Comparison of ENCODE assay signal across 21 cellular contexts in genomic region chr7:67518580-67518979, GRCh38.
DNase-seq lines count a peak whose midpoint lies in the region; ATAC-seq and TF ChIP-seq lines count a peak whose summit lies in the region.
"Had no signal": no experiment of that assay in that cellular context is flagged by ENCODE, and none has a peak within 500 bp of the region (broad histone marks: within the 10 kb centered on the region; RNA-seq: fewer than 3 reads in every experiment).

No MANE protein-coding gene starts in this region.

- POLR2A ChIA-PET in RWPE1 (lab: Yijun Ruan, JAX; ENCODE audit: low non-redundant PET): no interaction called here

- H3K27me3 ChIP-seq in aorta (ENCODE audit: control insufficient read depth in 1 of 2, insufficient read depth in 2 of 2, low read length in 1 of 2): peaks cover 0 to 1% of the 10 kb centered on the region in 2 donors
- H3K27me3 ChIP-seq: cardiac muscle cell, SJSA1 had no signal

- H3K36me3 Mint-ChIP-seq in T-helper 17 cell (ENCODE audit: low read depth): no peaks in the 10 kb centered on the region
- H3K36me3 Mint-ChIP-seq: stimulated activated memory B cell treated with anti-CD40 and anti-IgM and Interleukin-4, amounts not matched to agents 10 μg/mL and 1 μg/mL and 100 μg/mL, for 72 hours had no signal

- H3K27me3 Mint-ChIP-seq in T-helper 17 cell: no peaks in the 10 kb centered on the region
- H3K27me3 Mint-ChIP-seq: stimulated activated memory B cell treated with anti-CD40 and anti-IgM and Interleukin-4, amounts not matched to agents 10 μg/mL and 1 μg/mL and 100 μg/mL, for 72 hours had no signal

- H3K27ac Mint-ChIP-seq in T-helper 17 cell: no peak overlapping the region
- H3K27ac Mint-ChIP-seq: activated naive CD4-positive, alpha-beta T cell treated with anti-CD3 and anti-CD28 coated beads for 36 hours; activated T-cell treated with anti-CD3 and anti-CD28 coated beads, Interleukin-2, amount 50 U/mL, for 72 hours; stimulated activated memory B cell treated with anti-CD40 and anti-IgM and Interleukin-4, amounts not matched to agents 10 μg/mL and 1 μg/mL and 100 μg/mL, for 72 hours; T-helper 1 cell treated with Interleukin-12 subunit alpha and Interleukin-12 subunit beta and Interleukin-4 antibody, amounts not matched to agents 30 μg/mL and 1 μg/mL, for 36 hours had no signal

- CTCF ChIA-PET in RWPE1 (lab: Yijun Ruan, JAX): no interaction called here

- DNase-seq in NCI-H345 (lab: John Stamatoyannopoulos, UW): peak; percentile 22
- no peak for DNase-seq in NCI-H345 treated with DMSO at 0.1 percent for 48 hours (lab: John Stamatoyannopoulos, UW; ENCODE audit: unreplicated experiment)
- peak; percentile 75 for DNase-seq in NCI-H748 (lab: John Stamatoyannopoulos, UW; ENCODE audit: unreplicated experiment)
- DNase-seq in left ventricle myocardium superior: peak; percentile 45
- peak in 1 of 2 donors; percentile 55 for DNase-seq in aorta
- no peak for DNase-seq in HUDEP-2 (lab: John Stamatoyannopoulos, UW; ENCODE audit: unreplicated experiment in 76 of 76)
- no peak for DNase-seq in T-helper 17 cell
- no peak for DNase-seq in RWPE1 (ENCODE audit: low spot score)
- DNase-seq: activated CD4-positive, alpha-beta T cell treated with anti-CD3 and anti-CD28 coated beads for 48 hours; activated naive CD4-positive, alpha-beta T cell treated with anti-CD3 and anti-CD28 coated beads for 36 hours; activated T-cell treated with anti-CD3 and anti-CD28 coated beads, Interleukin-2, amount 50 U/mL, for 72 hours; dermis blood vessel endothelial cell; EL; small intestine had no signal

- H3K4me1 Mint-ChIP-seq in T-helper 17 cell: no peaks in the 10 kb centered on the region
- H3K4me1 Mint-ChIP-seq: stimulated activated memory B cell treated with anti-CD40 and anti-IgM and Interleukin-4, amounts not matched to agents 10 μg/mL and 1 μg/mL and 100 μg/mL, for 72 hours had no signal

- WGBS in aorta, 2 donors: 17 to 18% methylated on average over 4 of the region's 4 CpGs

- H3K9me3 ChIP-seq in aorta (ENCODE audit: control insufficient read depth, low read length): peaks cover under 1% of the 10 kb centered on the region
- no peaks in the 10 kb centered on the region for H3K9me3 ChIP-seq in T-helper 17 cell (ENCODE audit: control insufficient read depth, low read length, poor library complexity, severe bottlenecking)
- H3K9me3 ChIP-seq: psoas muscle, SJSA1 had no signal

- no peak for TF ChIP-seq CTCF in RWPE1 (conservative IDR thresholded peaks at IDR 0.05; ENCODE audit: low read depth)

- H3K4me3 Mint-ChIP-seq in T-helper 17 cell: no peak overlapping the region
- H3K4me3 Mint-ChIP-seq: activated naive CD4-positive, alpha-beta T cell treated with anti-CD3 and anti-CD28 coated beads for 36 hours; activated T-cell treated with anti-CD3 and anti-CD28 coated beads, Interleukin-2, amount 50 U/mL, for 72 hours; stimulated activated memory B cell treated with anti-CD40 and anti-IgM and Interleukin-4, amounts not matched to agents 10 μg/mL and 1 μg/mL and 100 μg/mL, for 72 hours; T-helper 1 cell treated with Interleukin-12 subunit alpha and Interleukin-12 subunit beta and Interleukin-4 antibody, amounts not matched to agents 30 μg/mL and 1 μg/mL, for 36 hours had no signal

- H3K27ac ChIP-seq in aorta (ENCODE audit: low read depth in 1 of 2, low read length in 2 of 2): no peak overlapping the region
- no peak overlapping the region for H3K27ac ChIP-seq in RWPE1
- H3K27ac ChIP-seq: cardiac muscle cell, psoas muscle, SJSA1 had no signal

- ATAC-seq in left ventricle myocardium superior (peak; percentile 93), aorta (ENCODE audit: low FRiP score) (peak; percentile 29), T-helper 17 cell (no peak)
- ATAC-seq: activated T-cell treated with anti-CD3 and anti-CD28 coated beads, Interleukin-2, amount 50 U/mL, for 72 hours; left lobe of liver; Panc1; stimulated activated memory B cell treated with anti-CD40 and anti-IgM and Interleukin-4, amounts not matched to agents 10 μg/mL and 1 μg/mL and 100 μg/mL, for 72 hours had no signal

- H3K4me1 ChIP-seq in aorta (ENCODE audit: control insufficient read depth in 1 of 2, insufficient read depth in 2 of 2, low read length in 2 of 2): no peaks in the 10 kb centered on the region
- H3K4me1 ChIP-seq: psoas muscle, SJSA1 had no signal

- no peak overlapping the region for H3K4me3 ChIP-seq in aorta (ENCODE audit: low read length in 2 of 2)
- H3K4me3 ChIP-seq: cardiac muscle cell, psoas muscle, SJSA1 had no signal

- intact Hi-C loops in left ventricle myocardium superior (cut with micrococcal nuclease): no loop called here
- intact Hi-C loops in aorta (cut with DNase I): no loop called here

- H3K36me3 ChIP-seq in aorta (ENCODE audit: control insufficient read depth in 1 of 2, insufficient read depth in 2 of 2, low read length in 1 of 2): no peaks in the 10 kb centered on the region
- H3K36me3 ChIP-seq: cardiac muscle cell, SJSA1 had no signal

Comparison
In these comparisons a context has a peak if more than half of its experiments do, and no peak if none do; other contexts are left out.
1. DNase-seq: peak in NCI-H345 (single experiment), NCI-H748 (single experiment) and left ventricle myocardium superior (single experiment); none in NCI-H345 treated with DMSO at 0.1 percent for 48 hours (single experiment), HUDEP-2 (0 of 76), T-helper 17 cell (0 of 3) and RWPE1 (single experiment).